Comparison of ENCODE assay signal across 10 cellular contexts in the genomic region with DNA sequence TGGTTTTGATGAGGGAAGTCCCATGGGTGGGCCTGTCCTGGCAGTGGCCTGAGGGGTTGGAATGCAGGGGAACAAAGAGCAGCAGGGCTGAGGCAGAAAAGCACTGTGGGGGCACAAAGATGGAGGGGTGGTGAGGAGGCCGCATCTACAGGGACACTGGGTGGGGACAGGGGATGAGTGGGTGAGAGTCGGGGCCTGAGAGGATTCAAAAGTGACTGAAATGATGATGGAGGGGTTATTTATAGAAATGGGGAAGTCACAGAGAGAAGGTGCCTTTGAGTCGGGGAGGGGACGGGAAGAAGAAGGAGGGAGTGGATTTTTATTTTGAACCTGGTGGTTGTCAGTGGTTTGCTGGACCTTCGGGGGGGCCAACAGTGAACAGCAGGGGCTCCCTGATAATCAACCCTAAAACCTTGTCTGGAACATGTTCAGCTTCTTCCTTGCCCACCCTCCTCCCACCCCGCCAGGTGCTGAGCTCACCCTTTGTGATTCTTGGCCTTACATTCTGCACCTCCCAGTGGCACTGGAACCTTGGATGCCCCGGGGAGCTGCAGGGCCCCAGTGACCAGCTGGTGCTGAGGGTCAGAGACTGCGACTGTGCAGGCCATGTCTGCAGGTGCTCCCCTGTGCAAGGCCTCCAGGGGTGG. TPM values are rescaled to one million over a fixed set of nuclear protein-coding genes. Genes with fewer than 3 reads are reported as not detected.
A peak's percentile ranks its signal among the peaks of the same experiment; 100 is the strongest.
DNase-seq lines count a peak whose midpoint lies in the region; ATAC-seq and TF ChIP-seq lines count a peak whose summit lies in the region.
"Had no signal": no experiment of that assay in that cellular context is flagged by ENCODE, and none has a peak within 500 bp of the region (broad histone marks: within the 10 kb centered on the region; RNA-seq: fewer than 3 reads in every experiment).

No MANE protein-coding gene starts in this region.

- H3K4me3 ChIP-seq in OCI-LY3 (ENCODE audit: low read length), result peak overlapping the region; percentile 54
- no peak overlapping the region for H3K4me3 ChIP-seq in GM23338
- H3K4me3 ChIP-seq: colonic mucosa had no signal

- peak overlapping the region; percentile 29 for H3K27ac Mint-ChIP-seq in activated CD8-positive, alpha-beta memory T cell treated with anti-CD3 and anti-CD28 coated beads, Interleukin-2, amount 10 ng/mL, durations not matched to agents 7 days and 5 days
- H3K27ac Mint-ChIP-seq in stimulated activated naive CD8-positive, alpha-beta T cell treated with anti-CD3 and anti-CD28 coated beads, Interleukin-15, Interleukin-2, amounts not matched to agents 100 ng/mL and 50 ng/mL, for 24 hours, result peak overlapping the region; percentile 49
- H3K27ac Mint-ChIP-seq in GM23338, result no peak overlapping the region

- no peaks in the 10 kb centered on the region for H3K27me3 Mint-ChIP-seq in activated CD8-positive, alpha-beta memory T cell treated with anti-CD3 and anti-CD28 coated beads, Interleukin-2, amount 10 ng/mL, durations not matched to agents 7 days and 5 days
- H3K27me3 Mint-ChIP-seq in stimulated activated naive CD8-positive, alpha-beta T cell treated with anti-CD3 and anti-CD28 coated beads, Interleukin-15, Interleukin-2, amounts not matched to agents 100 ng/mL and 50 ng/mL, for 24 hours, result no peaks in the 10 kb centered on the region
- H3K27me3 Mint-ChIP-seq in GM23338 (ENCODE audit: insufficient read depth, low read depth, poor library complexity), result peaks cover 22% of the 10 kb centered on the region

- H3K4me1 Mint-ChIP-seq in activated CD8-positive, alpha-beta memory T cell treated with anti-CD3 and anti-CD28 coated beads, Interleukin-2, amount 10 ng/mL, durations not matched to agents 7 days and 5 days, result peaks cover 67% of the 10 kb centered on the region
- H3K4me1 Mint-ChIP-seq in stimulated activated naive CD8-positive, alpha-beta T cell treated with anti-CD3 and anti-CD28 coated beads, Interleukin-15, Interleukin-2, amounts not matched to agents 100 ng/mL and 50 ng/mL, for 24 hours (ENCODE audit: low read depth), result peaks cover 87% of the 10 kb centered on the region
- H3K4me1 Mint-ChIP-seq in GM23338, result peaks cover 66% of the 10 kb centered on the region

- H2AFZ ChIP-seq in OCI-LY3 (ENCODE audit: low read depth, low read length) (no peak overlapping the region), GM23338 (no peak overlapping the region)

- no peaks in the 10 kb centered on the region for H3K36me3 Mint-ChIP-seq in activated CD8-positive, alpha-beta memory T cell treated with anti-CD3 and anti-CD28 coated beads, Interleukin-2, amount 10 ng/mL, durations not matched to agents 7 days and 5 days
- no peaks in the 10 kb centered on the region for H3K36me3 Mint-ChIP-seq in stimulated activated naive CD8-positive, alpha-beta T cell treated with anti-CD3 and anti-CD28 coated beads, Interleukin-15, Interleukin-2, amounts not matched to agents 100 ng/mL and 50 ng/mL, for 24 hours (ENCODE audit: low read depth)
- H3K36me3 Mint-ChIP-seq in GM23338 (ENCODE audit: low read depth), result no peaks in the 10 kb centered on the region

- H3K79me2 ChIP-seq in OCI-LY3 (ENCODE audit: low read length) (peaks cover 14% of the 10 kb centered on the region), GM23338 (replicated peaks; ENCODE audit: insufficient read depth) (no peaks in the 10 kb centered on the region)

- H4K20me1 ChIP-seq in OCI-LY3 (ENCODE audit: insufficient read depth, low read length), result no peaks in the 10 kb centered on the region
- H4K20me1 ChIP-seq in GM23338 (replicated peaks; ENCODE audit: insufficient read depth), result no peaks in the 10 kb centered on the region

- H3K9ac ChIP-seq in OCI-LY3 (ENCODE audit: low read length), result peak overlapping the region; percentile 63

- H3K36me3 ChIP-seq in OCI-LY3 (replicated peaks; ENCODE audit: low read depth, low read length), result no peaks in the 10 kb centered on the region
- H3K36me3 ChIP-seq in GM23338 (ENCODE audit: insufficient read depth), result no peaks in the 10 kb centered on the region
- H3K36me3 ChIP-seq: colonic mucosa had no signal

- no peak for DNase-seq in activated CD8-positive, alpha-beta memory T cell treated with anti-CD3 and anti-CD28 coated beads, Interleukin-2, amount 10 ng/mL, durations not matched to agents 7 days and 5 days
- DNase-seq in activated CD8-positive, alpha-beta memory T cell treated with anti-CD3 and anti-CD28 coated beads, Interleukin-2, amount 50 U/mL, for 48 hours, result no peak
- DNase-seq in central memory CD4-positive, alpha-beta T cell, result no peak
- DNase-seq in GM23338 (ENCODE audit: low spot score), result no peak
- DNase-seq: activated T-cell treated with anti-CD3 and anti-CD28 coated beads for 4 hours, colonic mucosa had no signal

- TF ChIP-seq CTCF in OCI-LY3 (IDR thresholded peaks at IDR 0.05; ENCODE audit: low read depth, low read length) (no peak), GM23338 (conservative IDR thresholded peaks at IDR 0.05; ENCODE audit: low read depth in 2 of 2) (no peak)

- H3K9me2 ChIP-seq in GM23338 (ENCODE audit: insufficient read depth), result no peaks in the 10 kb centered on the region

- peaks cover 92% of the 10 kb centered on the region for H3K4me1 ChIP-seq in OCI-LY3 (ENCODE audit: low read length)
- peaks cover 34% of the 10 kb centered on the region for H3K4me1 ChIP-seq in GM23338 (ENCODE audit: insufficient read depth)

- no peak overlapping the region for H3K4me3 Mint-ChIP-seq in activated CD8-positive, alpha-beta memory T cell treated with anti-CD3 and anti-CD28 coated beads, Interleukin-2, amount 10 ng/mL, durations not matched to agents 7 days and 5 days
- H3K4me3 Mint-ChIP-seq in stimulated activated naive CD8-positive, alpha-beta T cell treated with anti-CD3 and anti-CD28 coated beads, Interleukin-15, Interleukin-2, amounts not matched to agents 100 ng/mL and 50 ng/mL, for 24 hours, result no peak overlapping the region
- no peak overlapping the region for H3K4me3 Mint-ChIP-seq in GM23338

- H3K4me2 ChIP-seq in OCI-LY3 (ENCODE audit: low read length), result peak overlapping the region; percentile 79
- no peak overlapping the region for H3K4me2 ChIP-seq in GM23338

- peak overlapping the region; percentile 91 for H3K27ac ChIP-seq in OCI-LY3 (ENCODE audit: low read length)
- no peak overlapping the region for H3K27ac ChIP-seq in GM23338 (ENCODE audit: low read depth)
- H3K27ac ChIP-seq: colonic mucosa had no signal

- H3K27me3 ChIP-seq in OCI-LY3 (ENCODE audit: low read depth, low read length) (no peaks in the 10 kb centered on the region), GM23338 (ENCODE audit: insufficient read depth) (no peaks in the 10 kb centered on the region)
- H3K27me3 ChIP-seq: colonic mucosa had no signal

- no peaks in the 10 kb centered on the region for H3K9me3 ChIP-seq in OCI-LY3 (ENCODE audit: insufficient read depth, low read length)
- H3K9me3 ChIP-seq: colonic mucosa had no signal

- CTCF ChIA-PET in activated CD8-positive, alpha-beta memory T cell treated with anti-CD3 and anti-CD28 coated beads, Interleukin-2, amount 10 ng/mL, durations not matched to agents 7 days and 5 days (lab: Charles Lee), result interaction anchor here (2.6 to 15.0 kb wide), 2 partner anchors 11 to 30 kb away, joined by 22 to 210 read pairs; no protein-coding TSS in a partner anchor

- ATAC-seq in activated CD8-positive, alpha-beta memory T cell treated with anti-CD3 and anti-CD28 coated beads, Interleukin-2, amount 10 ng/mL, durations not matched to agents 7 days and 5 days, result no peak
- peak; percentile 31 for ATAC-seq in HG02763 (IDR thresholded peaks at IDR 0.05; ENCODE audit: unreplicated experiment)
- ATAC-seq in GM21381 (IDR thresholded peaks at IDR 0.05; ENCODE audit: unreplicated experiment), result no peak
- no peak for ATAC-seq in GM23338

- H3F3A ChIP-seq in GM23338 (replicated peaks; ENCODE audit: low read depth), result 0 out of 2 replicates have a peak, but pooled peaks cover 5% of the 10 kb centered on the region

- H3K9me3 Mint-ChIP-seq in activated CD8-positive, alpha-beta memory T cell treated with anti-CD3 and anti-CD28 coated beads, Interleukin-2, amount 10 ng/mL, durations not matched to agents 7 days and 5 days (ENCODE audit: low read depth), result no peaks in the 10 kb centered on the region
- no peaks in the 10 kb centered on the region for H3K9me3 Mint-ChIP-seq in stimulated activated naive CD8-positive, alpha-beta T cell treated with anti-CD3 and anti-CD28 coated beads, Interleukin-15, Interleukin-2, amounts not matched to agents 100 ng/mL and 50 ng/mL, for 24 hours
- H3K9me3 Mint-ChIP-seq in GM23338, result no peaks in the 10 kb centered on the region; the same call in 2 of the 3 replicates

RNA-seq across cellular contexts. Expression of a gene that starts 42.9 kb away (rescaled TPM):
- 10 to 100 TPM; 50.4 to 67.0 TPM for total RNA-seq in activated CD8-positive, alpha-beta memory T cell treated with anti-CD3 and anti-CD28 coated beads, Interleukin-2, amount 10 ng/mL, durations not matched to agents 7 days and 5 days
- total RNA-seq in GM23338 (2014; rRNA removed; shearing (Covaris generic)), result 8.3 and 9.5 TPM in 2 replicates
- 3.8 and 4.6 TPM in 2 replicates for polyA plus RNA-seq in GM23338 (2016; fragmentation: Nextera tagmentation; extraction: Ambion mirVana)
